ENCODE assay signal across 31 cellular contexts in genomic region chr9:4810565-4810964, GRCh38.
"Had no signal": no experiment of that assay in that cellular context is flagged by ENCODE, and none has a peak within 500 bp of the region (broad histone marks: within the 10 kb centered on the region; RNA-seq: fewer than 3 reads in every experiment).

No MANE protein-coding gene starts in this region.

- H3K4me3 ChIP-seq: K562, Peyer's patch, SJSA1 had no signal

- H3K4me1 ChIP-seq: Peyer's patch, SJSA1 had no signal

- H3K27me3 ChIP-seq: brain microvascular endothelial cell, Peyer's patch, SJSA1 had no signal

- ATAC-seq: activated CD4-positive, alpha-beta T cell treated with anti-CD3 and anti-CD28 coated beads for 36 hours; activated CD8-positive, alpha-beta memory T cell treated with anti-CD3 and anti-CD28 coated beads, Interleukin-2, amount 10 ng/mL, durations not matched to agents 7 days and 5 days; PC-3 had no signal

- DNase-seq: activated CD4-positive, alpha-beta T cell treated with anti-CD3 and anti-CD28 coated beads for 36 hours; activated CD4-positive, alpha-beta T cell treated with anti-CD3 and anti-CD28 coated beads, Interleukin-2, amount 10 ng/mL, durations not matched to agents 7 days and 5 days; activated CD4-positive, alpha-beta T cell treated with anti-CD3 and anti-CD28 coated beads, Interleukin-2, amount 50 U/mL, for 48 hours; activated CD8-positive, alpha-beta memory T cell treated with anti-CD3 and anti-CD28 coated beads for 24 hours; activated CD8-positive, alpha-beta memory T cell treated with anti-CD3 and anti-CD28 coated beads, Interleukin-2, amount 10 ng/mL, durations not matched to agents 7 days and 5 days; activated CD8-positive, alpha-beta memory T cell treated with anti-CD3 and anti-CD28 coated beads, Interleukin-2, amount 50 U/mL, for 48 hours; activated effector memory CD4-positive, alpha-beta T cell treated with Interleukin-2 at 50 U/mL for 16 hours; activated naive CD4-positive, alpha-beta T cell treated with anti-CD3 and anti-CD28 coated beads, Interleukin-2, amount 10 ng/mL, durations not matched to agents 7 days and 5 days; activated naive CD8-positive, alpha-beta T cell treated with anti-CD3 and anti-CD28 coated beads for 36 hours; activated T-cell treated with anti-CD3 and anti-CD28 coated beads, Interleukin-2, amount 50 U/mL, for 48 hours; amniotic stem cell; aorta; brain microvascular endothelial cell; central memory CD4-positive, alpha-beta T cell; NCI-H1105; NCI-H1417 treated with DMSO at 0.1 percent for 48 hours; NCI-H187 treated with DMSO at 0.1 percent for 48 hours; NCI-H2081; NCI-H226; NCI-H446 treated with DMSO at 0.1 percent for 48 hours; NCI-H524; NCI-H69; NK-92 treated with Interleukin-12 subunit alpha and Interleukin-12 subunit beta, amount 100 ng/mL, for 24 hours; PC-3; Peyer's patch; RPMI8226; SHP77 treated with DMSO at 0.1 percent for 48 hours; SK-N-SH had no signal

- FAIRE-seq: TTC549 had no signal

- H3K27ac ChIP-seq: brain microvascular endothelial cell, Peyer's patch, SJSA1 had no signal

- H3K36me3 ChIP-seq: brain microvascular endothelial cell, Peyer's patch, SJSA1 had no signal

- H3K9me3 ChIP-seq: Peyer's patch, SJSA1, SK-N-SH had no signal
